Comparison of ENCODE assay signal across 25 cellular contexts in genomic region chr22:36617694-36618522, GRCh38.
"Had no signal": no experiment of that assay in that cellular context is flagged by ENCODE, and none has a peak within 500 bp of the region (broad histone marks: within the 10 kb centered on the region; RNA-seq: fewer than 3 reads in every experiment).

No MANE protein-coding gene starts in this region.

- H3K4me1 ChIP-seq: ascending aorta, breast epithelium had no signal

- DNase-seq: activated CD4-positive, alpha-beta T cell treated with anti-CD3 and anti-CD28 coated beads, Interleukin-2, amount 10 ng/mL, durations not matched to agents 24 days and 14 days; activated CD4-positive, alpha-beta T cell treated with anti-CD3 and anti-CD28 coated beads, Interleukin-2, amount 50 U/mL, for 4 hours; activated CD8-positive, alpha-beta T cell treated with anti-CD3 and anti-CD28 coated beads for 36 hours; activated gamma-delta T cell; activated naive CD4-positive, alpha-beta T cell treated with Interleukin-2 at 50 U/mL for 16 hours; activated naive CD8-positive, alpha-beta T cell treated with anti-CD3 and anti-CD28 coated beads, Interleukin-2, amount 10 ng/mL, durations not matched to agents 7 days and 5 days; activated T-cell treated with anti-CD3 and anti-CD28 coated beads, Interleukin-2, amount 50 U/mL, for 1 hour; activated T-cell treated with anti-CD3 and anti-CD28 coated beads, Interleukin-2, amount 50 U/mL, for 72 hours; amygdala; cerebellar nuclear complex; IMR-90; MG63; NCI-H1048; NCI-H1417; NCI-H146; NCI-H187; NCI-H2081 treated with DMSO at 0.1 percent for 48 hours; NCI-H510A; NCI-H526 treated with DMSO at 0.1 percent for 48 hours; NCI-H774; PC-9; Right ventricle myocardium superior had no signal

- H3K9me3 ChIP-seq: breast epithelium had no signal

- H3K27me3 ChIP-seq: ascending aorta had no signal

- H3K27ac ChIP-seq: ascending aorta, breast epithelium, PC-9 had no signal

- H3K4me3 ChIP-seq: ascending aorta, breast epithelium, K562, MG63, PC-9 had no signal

- H3K36me3 ChIP-seq: ascending aorta, breast epithelium, MG63 had no signal
